Comparison of ENCODE assay signal across 8 cellular contexts in genomic region chr2:169362346-169363026, GRCh38. TPM values are rescaled to one million over a fixed set of nuclear protein-coding genes. Genes with fewer than 3 reads are reported as not detected.
DNase-seq lines count a peak whose midpoint lies in the region; ATAC-seq and TF ChIP-seq lines count a peak whose summit lies in the region.

Gene LRP2 (minus strand): TSS chr2:169362534. CDS start chr2:169362399, 135 bp downstream.

- TF ChIP-seq EP300 in gastroesophageal sphincter (IDR thresholded peaks at IDR 0.05), result no peak

- intact Hi-C loops in Right ventricle myocardium inferior (cut with DNase I), result no loop called here
- intact Hi-C loops in cardiac septum (cut with DNase I), result no loop called here

- peak within 1 kb of the TSS; percentile 99 for H3K4me2 ChIP-seq in neuronal stem cell (ENCODE audit: insufficient read depth, low read length, poor library complexity, severe bottlenecking)

- peak within 1 kb of the TSS; percentile 100 for H3K14ac ChIP-seq in neuronal stem cell (ENCODE audit: low read length)

- H4K91ac ChIP-seq in neuronal stem cell (ENCODE audit: low read depth, low read length, poor library complexity), result peak within 1 kb of the TSS; percentile 86

- H2BK5ac ChIP-seq in neuronal stem cell (ENCODE audit: low read length), result peak within 1 kb of the TSS; percentile 63

- no peak within 1 kb of the TSS for H3K27ac ChIP-seq in gastroesophageal sphincter
- H3K27ac ChIP-seq in neuronal stem cell (replicated peaks; ENCODE audit: low read length), result peak within 1 kb of the TSS; percentile 94

- peak within 1 kb of the TSS; percentile 96 for H3K4ac ChIP-seq in neuronal stem cell (ENCODE audit: low read length)

- 0% methylated on average over 11 of the region's 63 CpGs; no CpG with 5 or more reads in 1 of the 2 donors for WGBS in gastroesophageal sphincter (ENCODE audit: low coverage in 1 of 2), 2 donors
- WGBS in neuronal stem cell (ENCODE audit: extremely low coverage in 2 of 2, insufficient read length in 2 of 2, insufficient replicate concordance in 1 of 2), 2 donors, result no CpG with 5 or more reads among the region's 63 CpGs

- TF ChIP-seq CTCF in gastroesophageal sphincter (IDR thresholded peaks at IDR 0.05), result no peak

- peaks cover 5 to 46% (median 31%) of the 10 kb centered on the region in 3 donors for H3K4me1 ChIP-seq in gastroesophageal sphincter
- H3K4me1 ChIP-seq in neuronal stem cell (ENCODE audit: control insufficient read depth in 2 of 2, insufficient read depth in 1 of 2, low read depth in 1 of 2, low read length in 2 of 2), result peaks cover 17 to 27% of the 10 kb centered on the region in 2 donors

- no peak for ATAC-seq in Right ventricle myocardium inferior
- no peak for ATAC-seq in gastroesophageal sphincter
- no peak for ATAC-seq in HG02852 (IDR thresholded peaks at IDR 0.05; ENCODE audit: unreplicated experiment)

- H2AFZ ChIP-seq in neuronal stem cell (ENCODE audit: low read length), result peak within 1 kb of the TSS; percentile 95

- H2BK120ac ChIP-seq in neuronal stem cell (ENCODE audit: low read depth, low read length), result peak within 1 kb of the TSS; percentile 98

- H3K27me3 ChIP-seq in gastroesophageal sphincter (peaks cover 55% of the 10 kb centered on the region), neuronal stem cell (ENCODE audit: control insufficient read depth in 3 of 3, insufficient read depth in 3 of 3, low read depth in 1 of 3, low read length in 3 of 3) (peaks cover 0 to 4% (median 0%) of the 10 kb centered on the region in 3 experiments)

- H2AK5ac ChIP-seq in neuronal stem cell (ENCODE audit: low read depth, low read length), result peak within 1 kb of the TSS; percentile 93

- no peaks in the 10 kb centered on the region for H3K36me3 ChIP-seq in gastroesophageal sphincter
- peaks cover under 1 to 13% of the 10 kb centered on the region in 2 donors for H3K36me3 ChIP-seq in neuronal stem cell (replicated peaks in 1 of 2; ENCODE audit: control insufficient read depth in 2 of 2, insufficient read depth in 2 of 2, low read length in 2 of 2)

- H3K9ac ChIP-seq in neuronal stem cell (ENCODE audit: low read depth, low read length, poor library complexity), result peak within 1 kb of the TSS; percentile 100

- peak; percentile 53 for DNase-seq in Right ventricle myocardium inferior (ENCODE audit: missing footprints)
- DNase-seq in cardiac septum (ENCODE audit: low spot score), result no peak
- peak; percentile 42 for DNase-seq in activated T-cell treated with anti-CD3 and anti-CD28 coated beads, Interleukin-2, amount 50 U/mL, for 1 hour
- peak; percentile 50 for DNase-seq in neuronal stem cell (ENCODE audit: low spot score)
- DNase-seq in NOMO-1 treated with dmso at 0.1 percent for 144 hours (lab: John Stamatoyannopoulos, UW; ENCODE audit: unreplicated experiment), result no peak
- DNase-seq in DMS153 (lab: John Stamatoyannopoulos, UW), result no peak

- H3K9me3 ChIP-seq in gastroesophageal sphincter (no peaks in the 10 kb centered on the region), neuronal stem cell (replicated peaks in 1 of 2; ENCODE audit: control insufficient read depth in 2 of 2, insufficient read depth in 1 of 2, low read depth in 1 of 2, low read length in 2 of 2) (no peaks in the 10 kb centered on the region)

- H2BK15ac ChIP-seq in neuronal stem cell (ENCODE audit: low read length), result peak within 1 kb of the TSS; percentile 63

- H3K18ac ChIP-seq in neuronal stem cell (ENCODE audit: low read length), result peak within 1 kb of the TSS; percentile 99

- peak within 1 kb of the TSS; percentile 97 for H2BK12ac ChIP-seq in neuronal stem cell (ENCODE audit: low read length)

- peak within 1 kb of the TSS; percentile 73 for H4K8ac ChIP-seq in neuronal stem cell (ENCODE audit: low read depth, low read length)

- TF ChIP-seq POLR2A in gastroesophageal sphincter (IDR thresholded peaks at IDR 0.05), result no peak

- H3K23ac ChIP-seq in neuronal stem cell (ENCODE audit: low read depth, low read length, poor library complexity), result peak within 1 kb of the TSS; percentile 94

- H3K4me3 ChIP-seq in gastroesophageal sphincter (peak within 1 kb of the TSS; percentile 17 to 58), neuronal stem cell (ENCODE audit: low read length in 2 of 2) (peak within 1 kb of the TSS; percentile 85 to 99)

- H3K79me1 ChIP-seq in neuronal stem cell (ENCODE audit: low read depth, low read length), result peaks cover 7% of the 10 kb centered on the region

RNA-seq across cellular contexts. Expression of gene LRP2, which starts in this region (rescaled TPM):
- 0.14 TPM for total RNA-seq in Right ventricle myocardium inferior
- total RNA-seq in cardiac septum, result 0.30 TPM
- total RNA-seq in gastroesophageal sphincter, result not detected
- polyA plus RNA-seq in neuronal stem cell (2013, experiment 1 of 2), result 53.3 TPM
- polyA plus RNA-seq in neuronal stem cell (2013, experiment 2 of 2), result 53.2 TPM

Comparison
In these comparisons a context has a peak if more than half of its experiments do, and no peak if none do; other contexts are left out.
1. Peak in DNase-seq in Right ventricle myocardium inferior; RNA of the gene not detected or under 1 TPM.
2. DNase-seq: peak in activated T-cell treated with anti-CD3 and anti-CD28 coated beads, Interleukin-2, amount 50 U/mL, for 1 hour (single experiment) and neuronal stem cell (single experiment); none in cardiac septum (single experiment), NOMO-1 treated with dmso at 0.1 percent for 144 hours (single experiment) and DMS153 (single experiment).